1 cellular context compared by ENCODE assay signal in the genomic region with DNA sequence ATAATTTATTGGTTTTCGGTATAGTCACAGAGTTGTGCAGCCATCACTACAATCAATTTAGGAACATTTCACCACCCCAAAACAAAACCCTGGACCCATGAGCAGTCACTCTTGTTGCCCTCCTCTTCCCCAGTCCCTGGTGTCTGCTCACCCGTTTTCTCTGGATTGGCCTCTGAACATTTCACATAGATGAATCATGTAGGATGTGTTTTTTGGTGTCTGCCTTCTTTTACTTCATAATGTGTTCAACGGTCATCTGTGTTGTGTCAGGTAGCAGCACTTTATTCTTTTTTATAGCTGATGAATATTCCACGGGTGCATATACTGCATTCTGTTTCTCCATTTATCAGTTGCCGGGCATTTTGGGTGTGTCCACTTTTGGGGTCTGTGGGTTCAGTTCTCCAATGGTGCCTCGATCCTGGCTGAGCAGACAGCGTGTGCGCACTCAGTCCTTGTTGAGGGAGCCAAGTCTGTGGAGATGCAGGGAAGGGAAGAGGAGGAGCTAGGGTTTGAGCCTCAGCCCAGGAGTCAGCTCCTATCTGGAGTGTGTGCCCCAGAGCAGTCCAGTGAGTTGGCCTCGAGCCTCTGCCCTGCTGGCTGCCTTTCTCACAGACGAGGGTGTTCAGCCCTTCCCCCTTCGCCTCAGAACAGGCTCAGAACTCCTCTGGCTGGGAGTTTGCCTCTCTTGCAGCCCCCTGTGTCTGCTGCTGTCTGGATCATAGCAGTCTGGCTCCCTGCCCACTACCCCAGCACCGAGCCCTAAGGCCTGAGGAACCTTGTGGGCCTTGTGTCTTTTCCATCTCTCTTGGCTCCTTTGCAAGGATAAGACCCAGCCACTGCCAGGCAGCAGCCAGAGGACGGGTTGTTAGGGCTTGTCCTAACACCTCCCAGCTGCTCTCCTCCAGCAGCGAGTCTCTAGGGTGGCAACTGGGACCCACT.
TF ChIP-seq lines count a peak whose summit lies in the region.

No MANE protein-coding gene starts in this region.

TF ChIP-seq in HEK293, 187 proteins besides CTCF, POLR2A, EP300 and RAD21 (continued from another document):
- TF ChIP-seq, protein P1, sequence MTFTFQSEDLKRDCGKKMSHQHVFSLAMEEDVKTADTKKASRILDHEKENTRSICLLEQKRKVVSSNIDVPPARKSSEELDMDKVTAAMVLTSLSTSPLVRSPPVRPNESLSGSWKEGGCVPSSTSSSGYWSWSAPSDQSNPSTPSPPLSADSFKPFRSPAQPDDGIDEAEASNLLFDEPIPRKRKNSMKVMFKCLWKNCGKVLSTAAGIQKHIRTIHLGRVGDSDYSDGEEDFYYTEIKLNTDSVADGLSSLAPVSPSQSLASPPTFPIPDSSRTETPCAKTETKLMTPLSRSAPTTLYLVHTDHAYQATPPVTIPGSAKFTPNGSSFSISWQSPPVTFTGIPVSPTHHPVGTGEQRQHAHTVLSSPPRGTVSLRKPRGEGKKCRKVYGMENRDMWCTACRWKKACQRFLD (tag by site-specific recombination; IDR thresholded peaks at IDR 0.05) = no peak
- no peak for TF ChIP-seq ZNF701 (tag by site-specific recombination; IDR thresholded peaks at IDR 0.05)
- TF ChIP-seq ZNF184 (tag by site-specific recombination; IDR thresholded peaks at IDR 0.05) = no peak
- TF ChIP-seq ZNF239 (tag by site-specific recombination; IDR thresholded peaks at IDR 0.05) = no peak
- TF ChIP-seq, protein P2, sequence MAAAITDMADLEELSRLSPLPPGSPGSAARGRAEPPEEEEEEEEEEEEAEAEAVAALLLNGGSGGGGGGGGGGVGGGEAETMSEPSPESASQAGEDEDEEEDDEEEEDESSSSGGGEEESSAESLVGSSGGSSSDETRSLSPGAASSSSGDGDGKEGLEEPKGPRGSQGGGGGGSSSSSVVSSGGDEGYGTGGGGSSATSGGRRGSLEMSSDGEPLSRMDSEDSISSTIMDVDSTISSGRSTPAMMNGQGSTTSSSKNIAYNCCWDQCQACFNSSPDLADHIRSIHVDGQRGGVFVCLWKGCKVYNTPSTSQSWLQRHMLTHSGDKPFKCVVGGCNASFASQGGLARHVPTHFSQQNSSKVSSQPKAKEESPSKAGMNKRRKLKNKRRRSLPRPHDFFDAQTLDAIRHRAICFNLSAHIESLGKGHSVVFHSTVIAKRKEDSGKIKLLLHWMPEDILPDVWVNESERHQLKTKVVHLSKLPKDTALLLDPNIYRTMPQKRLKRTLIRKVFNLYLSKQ (tag by site-specific recombination; IDR thresholded peaks at IDR 0.05; ENCODE audit: borderline replicate concordance) = no peak
- 0 out of 2 replicates have a peak, but pooled peaks have one; percentile 20 for TF ChIP-seq ZBTB17 (tag by site-specific recombination; IDR thresholded peaks at IDR 0.05)
- TF ChIP-seq, protein P3, sequence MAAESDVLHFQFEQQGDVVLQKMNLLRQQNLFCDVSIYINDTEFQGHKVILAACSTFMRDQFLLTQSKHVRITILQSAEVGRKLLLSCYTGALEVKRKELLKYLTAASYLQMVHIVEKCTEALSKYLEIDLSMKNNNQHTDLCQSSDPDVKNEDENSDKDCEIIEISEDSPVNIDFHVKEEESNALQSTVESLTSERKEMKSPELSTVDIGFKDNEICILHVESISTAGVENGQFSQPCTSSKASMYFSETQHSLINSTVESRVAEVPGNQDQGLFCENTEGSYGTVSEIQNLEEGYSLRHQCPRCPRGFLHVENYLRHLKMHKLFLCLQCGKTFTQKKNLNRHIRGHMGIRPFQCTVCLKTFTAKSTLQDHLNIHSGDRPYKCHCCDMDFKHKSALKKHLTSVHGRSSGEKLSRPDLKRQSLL (tag by site-specific recombination; IDR thresholded peaks at IDR 0.05) = no peak
- 0 out of 2 replicates have a peak, but pooled peaks have one; percentile 17 for TF ChIP-seq ZBTB8A (tag by site-specific recombination; IDR thresholded peaks at IDR 0.05)
- TF ChIP-seq, protein P4, sequence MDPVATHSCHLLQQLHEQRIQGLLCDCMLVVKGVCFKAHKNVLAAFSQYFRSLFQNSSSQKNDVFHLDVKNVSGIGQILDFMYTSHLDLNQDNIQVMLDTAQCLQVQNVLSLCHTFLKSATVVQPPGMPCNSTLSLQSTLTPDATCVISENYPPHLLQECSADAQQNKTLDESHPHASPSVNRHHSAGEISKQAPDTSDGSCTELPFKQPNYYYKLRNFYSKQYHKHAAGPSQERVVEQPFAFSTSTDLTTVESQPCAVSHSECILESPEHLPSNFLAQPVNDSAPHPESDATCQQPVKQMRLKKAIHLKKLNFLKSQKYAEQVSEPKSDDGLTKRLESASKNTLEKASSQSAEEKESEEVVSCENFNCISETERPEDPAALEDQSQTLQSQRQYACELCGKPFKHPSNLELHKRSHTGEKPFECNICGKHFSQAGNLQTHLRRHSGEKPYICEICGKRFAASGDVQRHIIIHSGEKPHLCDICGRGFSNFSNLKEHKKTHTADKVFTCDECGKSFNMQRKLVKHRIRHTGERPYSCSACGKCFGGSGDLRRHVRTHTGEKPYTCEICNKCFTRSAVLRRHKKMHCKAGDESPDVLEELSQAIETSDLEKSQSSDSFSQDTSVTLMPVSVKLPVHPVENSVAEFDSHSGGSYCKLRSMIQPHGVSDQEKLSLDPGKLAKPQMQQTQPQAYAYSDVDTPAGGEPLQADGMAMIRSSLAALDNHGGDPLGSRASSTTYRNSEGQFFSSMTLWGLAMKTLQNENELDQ (tag by site-specific recombination; IDR thresholded peaks at IDR 0.05; ENCODE audit: low read depth) = no peak
- no peak for TF ChIP-seq ZNF133 (tag by site-specific recombination; IDR thresholded peaks at IDR 0.05)
